In the genomic region with DNA sequence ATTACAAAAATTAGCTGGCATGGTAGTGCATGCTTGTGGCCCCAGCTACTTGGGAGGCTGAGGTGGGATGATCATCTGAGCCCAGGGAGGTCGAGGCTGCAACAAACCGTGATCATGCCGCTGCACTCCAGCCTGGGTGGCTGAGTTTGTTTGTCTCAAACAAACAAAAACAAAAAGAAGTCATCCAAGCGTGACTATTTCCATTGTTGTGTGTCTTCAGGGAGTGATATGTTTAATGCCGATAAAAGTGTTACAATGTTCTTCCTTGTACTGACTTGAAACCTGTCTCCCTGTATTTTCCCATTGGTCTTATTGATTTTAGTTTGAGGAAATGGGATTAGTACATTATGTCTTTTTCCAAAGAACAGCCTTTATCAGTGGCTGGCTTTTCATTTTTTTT, we compare ENCODE assay signal across 1 cellular context.
TF ChIP-seq lines count a peak whose summit lies in the region.

No MANE protein-coding gene starts in this region.

TF ChIP-seq in IMR-90, 13 proteins besides CTCF, POLR2A, EP300 and RAD21 (continued from another document):
- TF ChIP-seq, protein P1, sequence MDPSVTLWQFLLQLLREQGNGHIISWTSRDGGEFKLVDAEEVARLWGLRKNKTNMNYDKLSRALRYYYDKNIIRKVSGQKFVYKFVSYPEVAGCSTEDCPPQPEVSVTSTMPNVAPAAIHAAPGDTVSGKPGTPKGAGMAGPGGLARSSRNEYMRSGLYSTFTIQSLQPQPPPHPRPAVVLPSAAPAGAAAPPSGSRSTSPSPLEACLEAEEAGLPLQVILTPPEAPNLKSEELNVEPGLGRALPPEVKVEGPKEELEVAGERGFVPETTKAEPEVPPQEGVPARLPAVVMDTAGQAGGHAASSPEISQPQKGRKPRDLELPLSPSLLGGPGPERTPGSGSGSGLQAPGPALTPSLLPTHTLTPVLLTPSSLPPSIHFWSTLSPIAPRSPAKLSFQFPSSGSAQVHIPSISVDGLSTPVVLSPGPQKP (IDR thresholded peaks at IDR 0.05; ENCODE audit: borderline replicate concordance, low read depth, low read length): no peak
- TF ChIP-seq, protein P2, sequence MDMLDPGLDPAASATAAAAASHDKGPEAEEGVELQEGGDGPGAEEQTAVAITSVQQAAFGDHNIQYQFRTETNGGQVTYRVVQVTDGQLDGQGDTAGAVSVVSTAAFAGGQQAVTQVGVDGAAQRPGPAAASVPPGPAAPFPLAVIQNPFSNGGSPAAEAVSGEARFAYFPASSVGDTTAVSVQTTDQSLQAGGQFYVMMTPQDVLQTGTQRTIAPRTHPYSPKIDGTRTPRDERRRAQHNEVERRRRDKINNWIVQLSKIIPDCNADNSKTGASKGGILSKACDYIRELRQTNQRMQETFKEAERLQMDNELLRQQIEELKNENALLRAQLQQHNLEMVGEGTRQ (IDR thresholded peaks at IDR 0.05; ENCODE audit: low read depth, low read length): no peak
- no peak for TF ChIP-seq NFE2L2 (IDR thresholded peaks at IDR 0.05; ENCODE audit: low read depth, low read length)
- no peak for TF ChIP-seq MXI1 (IDR thresholded peaks at IDR 0.05; ENCODE audit: borderline replicate concordance, low read depth, low read length)
TF ChIP-seq in IMR-90: peak in this region for 0.
